ENCODE assay signal across 18 cellular contexts in genomic region chr6:136180729-136181128, GRCh38.
DNase-seq lines count a peak whose midpoint lies in the region; ATAC-seq and TF ChIP-seq lines count a peak whose summit lies in the region.
"Had no signal": no experiment of that assay in that cellular context is flagged by ENCODE, and none has a peak within 500 bp of the region (broad histone marks: within the 10 kb centered on the region; RNA-seq: fewer than 3 reads in every experiment).

No MANE protein-coding gene starts in this region.

- ATAC-seq in left lobe of liver: peak; percentile 26
- ATAC-seq: GM12878, Panc1 had no signal

- H3K4me3 ChIP-seq in AG10803 (ENCODE audit: low read length): no peak overlapping the region
- no peak overlapping the region for H3K4me3 ChIP-seq in fibroblast of mammary gland (ENCODE audit: control insufficient read depth, low read depth, low read length)
- H3K4me3 ChIP-seq: GM12878, HAP-1 had no signal

- TF ChIP-seq CTCF in AG10803 (conservative IDR thresholded peaks at IDR 0.05; ENCODE audit: low read length) (no peak), fibroblast of mammary gland (conservative IDR thresholded peaks at IDR 0.05; ENCODE audit: control insufficient read depth, insufficient read depth, low read depth, low read length) (no peak)

- DNase-seq in AG10803 (ENCODE audit: low read depth): peak; percentile 6
- peak; percentile 6 for DNase-seq in EH (ENCODE audit: low read depth)
- DNase-seq in fibroblast of mammary gland (ENCODE audit: low read depth): peak; percentile 22
- DNase-seq in left lobe of liver (ENCODE audit: low spot score): no peak
- no peak for DNase-seq in activated gamma-delta T cell (lab: John Stamatoyannopoulos, UW)
- no peak for DNase-seq in stimulated activated naive CD4-positive, alpha-beta T cell treated with Interleukin-2 at 50 U/mL for 16 hours (lab: John Stamatoyannopoulos, UW)
- no peak for DNase-seq in NCI-H1930 (lab: John Stamatoyannopoulos, UW)
- no peak for DNase-seq in activated CD4-positive, CD25-positive, alpha-beta regulatory T cell treated with anti-CD3 and anti-CD28 coated beads, Interleukin-2, amount 50 U/mL, for 72 hours
- DNase-seq: ACHN, AML-193, GF-D8, MM.1S, NCI-H1092, NCI-H1436 treated with DMSO at 0.1 percent for 48 hours, NCI-H2029 treated with DMSO at 0.1 percent for 48 hours had no signal

Comparison
In these comparisons a context has a peak if more than half of its experiments do, and no peak if none do; other contexts are left out.
1. DNase-seq: peak in AG10803 (single experiment), EH (single experiment) and fibroblast of mammary gland (single experiment); none in left lobe of liver (single experiment), activated gamma-delta T cell (single experiment), stimulated activated naive CD4-positive, alpha-beta T cell treated with Interleukin-2 at 50 U/mL for 16 hours (single experiment), NCI-H1930 (0 of 2) and activated CD4-positive, CD25-positive, alpha-beta regulatory T cell treated with anti-CD3 and anti-CD28 coated beads, Interleukin-2, amount 50 U/mL, for 72 hours (single experiment).